Comparison of ENCODE assay signal across 26 cellular contexts in the genomic region with DNA sequence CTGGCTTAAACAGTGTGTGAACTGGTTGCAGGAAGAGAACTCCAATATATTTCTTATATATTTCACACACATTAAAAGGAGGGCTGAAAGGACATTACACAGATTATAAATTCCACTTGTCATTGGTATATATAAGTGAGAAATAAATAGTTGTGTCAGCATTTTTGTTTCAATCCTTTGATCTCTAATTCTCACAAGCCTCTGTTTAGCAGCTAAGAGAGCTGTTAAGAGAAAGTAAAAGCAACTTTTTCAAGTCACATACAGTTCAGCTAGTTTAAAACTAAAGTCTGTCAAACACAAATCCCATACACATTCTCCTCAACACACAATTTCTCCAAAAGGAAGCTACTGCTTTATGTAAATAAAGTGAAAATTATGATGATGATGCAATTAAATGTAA.
"Had no signal": no experiment of that assay in that cellular context is flagged by ENCODE, and none has a peak within 500 bp of the region (broad histone marks: within the 10 kb centered on the region; RNA-seq: fewer than 3 reads in every experiment).

No MANE protein-coding gene starts in this region.

- H3K36me3 ChIP-seq: adrenal gland, ascending aorta, brain microvascular endothelial cell, lower lobe of right lung, suprapubic skin, tibial nerve had no signal

- H2AFZ ChIP-seq: hepatocyte, parathyroid adenoma had no signal

- DNase-seq: activated CD4-positive, alpha-beta T cell treated with anti-CD3 and anti-CD28 coated beads, Interleukin-2, amount 50 U/mL, for 1 hour; activated CD8-positive, alpha-beta T cell treated with anti-CD3 and anti-CD28 coated beads, Interleukin-2, amount 10 ng/mL, durations not matched to agents 7 days and 5 days; activated gamma-delta T cell treated with Interleukin-2 at 50 U/mL for 16 hours; adrenal gland; brain microvascular endothelial cell; central memory CD4-positive, alpha-beta T cell; effector memory CD4-positive, alpha-beta T cell; glutamatergic neuron; immature natural killer cell; lower lobe of right lung; mesendoderm; mucosa of descending colon; nephron progenitor cell; nucleus accumbens; right cardiac atrium; stimulated activated CD4-positive, alpha-beta T cell treated with anti-CD3 and anti-CD28 coated beads, Interleukin-12 subunit alpha, Interleukin-12 subunit beta, amount 100 ng/mL, for 4 hours; stimulated activated CD4-positive, alpha-beta T cell treated with anti-CD3 and anti-CD28 coated beads, Interleukin-4, amount 100 ng/mL, for 4 hours had no signal

- H3K9me3 ChIP-seq: adrenal gland, ascending aorta, lower lobe of right lung, mucosa of descending colon, suprapubic skin, tibial nerve had no signal

- H3K4me3 Mint-ChIP-seq: activated CD8-positive, alpha-beta T cell treated with anti-CD3 and anti-CD28 coated beads, Interleukin-2, amount 10 ng/mL, durations not matched to agents 7 days and 5 days; activated naive CD4-positive, alpha-beta T cell treated with anti-CD3 and anti-CD28 coated beads, Interleukin-2, amount 50 U/mL, for 24 hours; immature natural killer cell; nephron progenitor cell; stimulated activated naive CD8-positive, alpha-beta T cell treated with anti-CD3 and anti-CD28 coated beads, Interleukin-15, Interleukin-2, amounts not matched to agents 100 ng/mL and 50 ng/mL, for 24 hours had no signal

- H3K36me3 Mint-ChIP-seq: activated naive CD4-positive, alpha-beta T cell treated with anti-CD3 and anti-CD28 coated beads, Interleukin-2, amount 50 U/mL, for 24 hours; immature natural killer cell had no signal

- H3K4me1 ChIP-seq: adrenal gland, ascending aorta, lower lobe of right lung, parathyroid adenoma, suprapubic skin, tibial nerve had no signal

- H3K9me3 Mint-ChIP-seq: activated naive CD4-positive, alpha-beta T cell treated with anti-CD3 and anti-CD28 coated beads, Interleukin-2, amount 50 U/mL, for 24 hours; nephron progenitor cell; stimulated activated naive CD8-positive, alpha-beta T cell treated with anti-CD3 and anti-CD28 coated beads, Interleukin-15, Interleukin-2, amounts not matched to agents 100 ng/mL and 50 ng/mL, for 24 hours had no signal

- H3K27ac Mint-ChIP-seq: activated CD8-positive, alpha-beta T cell treated with anti-CD3 and anti-CD28 coated beads, Interleukin-2, amount 10 ng/mL, durations not matched to agents 7 days and 5 days; activated naive CD4-positive, alpha-beta T cell treated with anti-CD3 and anti-CD28 coated beads, Interleukin-2, amount 50 U/mL, for 24 hours; immature natural killer cell; nephron progenitor cell; stimulated activated naive CD8-positive, alpha-beta T cell treated with anti-CD3 and anti-CD28 coated beads, Interleukin-15, Interleukin-2, amounts not matched to agents 100 ng/mL and 50 ng/mL, for 24 hours had no signal

- H3K9ac ChIP-seq: parathyroid adenoma had no signal

- H3K4me1 Mint-ChIP-seq: activated naive CD4-positive, alpha-beta T cell treated with anti-CD3 and anti-CD28 coated beads, Interleukin-2, amount 50 U/mL, for 24 hours; immature natural killer cell; nephron progenitor cell had no signal

- H3K79me2 ChIP-seq: hepatocyte, parathyroid adenoma had no signal

- H3K4me3 ChIP-seq: adrenal gland, ascending aorta, hepatocyte, lower lobe of right lung, mucosa of descending colon, suprapubic skin, tibial nerve had no signal

- H3K27ac ChIP-seq: adrenal gland, ascending aorta, brain microvascular endothelial cell, hepatocyte, lower lobe of right lung, parathyroid adenoma, suprapubic skin, tibial nerve had no signal

- H3K4me2 ChIP-seq: hepatocyte had no signal

- ATAC-seq: activated CD8-positive, alpha-beta T cell treated with anti-CD3 and anti-CD28 coated beads, Interleukin-2, amount 10 ng/mL, durations not matched to agents 7 days and 5 days; esophagus mucosa; left lobe of liver; lower lobe of right lung; mucosa of descending colon; right cardiac atrium had no signal

- H3K27me3 ChIP-seq: adrenal gland, ascending aorta, brain microvascular endothelial cell, hepatocyte, suprapubic skin, tibial nerve had no signal
